1 cellular context compared by ENCODE assay signal in the genomic region with DNA sequence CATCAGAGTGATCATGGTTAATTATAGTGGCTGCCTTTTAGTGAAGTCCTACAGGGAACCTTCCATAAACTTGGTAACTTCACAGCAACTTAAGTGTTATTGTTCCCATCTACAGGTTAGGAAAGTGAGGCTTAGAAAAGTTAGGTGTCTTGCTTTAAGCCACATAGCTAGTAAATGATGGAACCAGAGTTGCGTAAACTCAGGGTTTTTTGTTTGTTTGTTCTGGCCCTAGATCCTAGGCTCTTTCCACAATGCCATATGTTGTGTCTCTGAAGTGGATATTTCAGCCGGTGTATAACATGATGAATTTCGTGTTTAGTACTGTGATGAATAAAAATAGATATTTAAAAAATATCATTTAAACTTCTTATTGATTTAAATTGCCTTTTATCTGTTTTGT.
TF ChIP-seq lines count a peak whose summit lies in the region.

No MANE protein-coding gene starts in this region.

TF ChIP-seq in HepG2, 621 proteins besides CTCF, POLR2A, EP300 and RAD21 (continued from another document):
- TF ChIP-seq, protein P1, sequence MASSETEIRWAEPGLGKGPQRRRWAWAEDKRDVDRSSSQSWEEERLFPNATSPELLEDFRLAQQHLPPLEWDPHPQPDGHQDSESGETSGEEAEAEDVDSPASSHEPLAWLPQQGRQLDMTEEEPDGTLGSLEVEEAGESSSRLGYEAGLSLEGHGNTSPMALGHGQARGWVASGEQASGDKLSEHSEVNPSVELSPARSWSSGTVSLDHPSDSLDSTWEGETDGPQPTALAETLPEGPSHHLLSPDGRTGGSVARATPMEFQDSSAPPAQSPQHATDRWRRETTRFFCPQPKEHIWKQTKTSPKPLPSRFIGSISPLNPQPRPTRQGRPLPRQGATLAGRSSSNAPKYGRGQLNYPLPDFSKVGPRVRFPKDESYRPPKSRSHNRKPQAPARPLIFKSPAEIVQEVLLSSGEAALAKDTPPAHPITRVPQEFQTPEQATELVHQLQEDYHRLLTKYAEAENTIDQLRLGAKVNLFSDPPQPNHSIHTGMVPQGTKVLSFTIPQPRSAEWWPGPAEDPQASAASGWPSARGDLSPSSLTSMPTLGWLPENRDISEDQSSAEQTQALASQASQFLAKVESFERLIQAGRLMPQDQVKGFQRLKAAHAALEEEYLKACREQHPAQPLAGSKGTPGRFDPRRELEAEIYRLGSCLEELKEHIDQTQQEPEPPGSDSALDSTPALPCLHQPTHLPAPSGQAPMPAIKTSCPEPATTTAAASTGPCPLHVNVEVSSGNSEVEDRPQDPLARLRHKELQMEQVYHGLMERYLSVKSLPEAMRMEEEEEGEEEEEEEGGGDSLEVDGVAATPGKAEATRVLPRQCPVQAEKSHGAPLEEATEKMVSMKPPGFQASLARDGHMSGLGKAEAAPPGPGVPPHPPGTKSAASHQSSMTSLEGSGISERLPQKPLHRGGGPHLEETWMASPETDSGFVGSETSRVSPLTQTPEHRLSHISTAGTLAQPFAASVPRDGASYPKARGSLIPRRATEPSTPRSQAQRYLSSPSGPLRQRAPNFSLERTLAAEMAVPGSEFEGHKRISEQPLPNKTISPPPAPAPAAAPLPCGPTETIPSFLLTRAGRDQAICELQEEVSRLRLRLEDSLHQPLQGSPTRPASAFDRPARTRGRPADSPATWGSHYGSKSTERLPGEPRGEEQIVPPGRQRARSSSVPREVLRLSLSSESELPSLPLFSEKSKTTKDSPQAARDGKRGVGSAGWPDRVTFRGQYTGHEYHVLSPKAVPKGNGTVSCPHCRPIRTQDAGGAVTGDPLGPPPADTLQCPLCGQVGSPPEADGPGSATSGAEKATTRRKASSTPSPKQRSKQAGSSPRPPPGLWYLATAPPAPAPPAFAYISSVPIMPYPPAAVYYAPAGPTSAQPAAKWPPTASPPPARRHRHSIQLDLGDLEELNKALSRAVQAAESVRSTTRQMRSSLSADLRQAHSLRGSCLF (CRISPR knock-in tag; IDR thresholded peaks at IDR 0.05; ENCODE audit: borderline replicate concordance), result no peak
- TF ChIP-seq GFI1 (CRISPR knock-in tag; IDR thresholded peaks at IDR 0.05; ENCODE audit: borderline replicate concordance), result no peak
- TF ChIP-seq, protein P2, sequence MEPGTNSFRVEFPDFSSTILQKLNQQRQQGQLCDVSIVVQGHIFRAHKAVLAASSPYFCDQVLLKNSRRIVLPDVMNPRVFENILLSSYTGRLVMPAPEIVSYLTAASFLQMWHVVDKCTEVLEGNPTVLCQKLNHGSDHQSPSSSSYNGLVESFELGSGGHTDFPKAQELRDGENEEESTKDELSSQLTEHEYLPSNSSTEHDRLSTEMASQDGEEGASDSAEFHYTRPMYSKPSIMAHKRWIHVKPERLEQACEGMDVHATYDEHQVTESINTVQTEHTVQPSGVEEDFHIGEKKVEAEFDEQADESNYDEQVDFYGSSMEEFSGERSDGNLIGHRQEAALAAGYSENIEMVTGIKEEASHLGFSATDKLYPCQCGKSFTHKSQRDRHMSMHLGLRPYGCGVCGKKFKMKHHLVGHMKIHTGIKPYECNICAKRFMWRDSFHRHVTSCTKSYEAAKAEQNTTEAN (CRISPR knock-in tag; conservative IDR thresholded peaks at IDR 0.05), result no peak
- TF ChIP-seq, protein P3, sequence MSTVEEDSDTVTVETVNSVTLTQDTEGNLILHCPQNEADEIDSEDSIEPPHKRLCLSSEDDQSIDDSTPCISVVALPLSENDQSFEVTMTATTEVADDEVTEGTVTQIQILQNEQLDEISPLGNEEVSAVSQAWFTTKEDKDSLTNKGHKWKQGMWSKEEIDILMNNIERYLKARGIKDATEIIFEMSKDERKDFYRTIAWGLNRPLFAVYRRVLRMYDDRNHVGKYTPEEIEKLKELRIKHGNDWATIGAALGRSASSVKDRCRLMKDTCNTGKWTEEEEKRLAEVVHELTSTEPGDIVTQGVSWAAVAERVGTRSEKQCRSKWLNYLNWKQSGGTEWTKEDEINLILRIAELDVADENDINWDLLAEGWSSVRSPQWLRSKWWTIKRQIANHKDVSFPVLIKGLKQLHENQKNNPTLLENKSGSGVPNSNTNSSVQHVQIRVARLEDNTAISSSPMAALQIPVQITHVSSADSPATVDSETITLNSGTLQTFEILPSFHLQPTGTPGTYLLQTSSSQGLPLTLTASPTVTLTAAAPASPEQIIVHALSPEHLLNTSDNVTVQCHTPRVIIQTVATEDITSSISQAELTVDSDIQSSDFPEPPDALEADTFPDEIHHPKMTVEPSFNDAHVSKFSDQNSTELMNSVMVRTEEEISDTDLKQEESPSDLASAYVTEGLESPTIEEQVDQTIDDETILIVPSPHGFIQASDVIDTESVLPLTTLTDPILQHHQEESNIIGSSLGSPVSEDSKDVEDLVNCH (CRISPR knock-in tag; IDR thresholded peaks at IDR 0.05), result no peak
- TF ChIP-seq ZEB1 (IDR thresholded peaks at IDR 0.05; ENCODE audit: insufficient replicate concordance, low read depth), result no peak
- TF ChIP-seq MYNN (CRISPR knock-in tag; IDR thresholded peaks at IDR 0.05; ENCODE audit: low read depth), result no peak
